25 cellular contexts compared by ENCODE assay signal in the genomic region with DNA sequence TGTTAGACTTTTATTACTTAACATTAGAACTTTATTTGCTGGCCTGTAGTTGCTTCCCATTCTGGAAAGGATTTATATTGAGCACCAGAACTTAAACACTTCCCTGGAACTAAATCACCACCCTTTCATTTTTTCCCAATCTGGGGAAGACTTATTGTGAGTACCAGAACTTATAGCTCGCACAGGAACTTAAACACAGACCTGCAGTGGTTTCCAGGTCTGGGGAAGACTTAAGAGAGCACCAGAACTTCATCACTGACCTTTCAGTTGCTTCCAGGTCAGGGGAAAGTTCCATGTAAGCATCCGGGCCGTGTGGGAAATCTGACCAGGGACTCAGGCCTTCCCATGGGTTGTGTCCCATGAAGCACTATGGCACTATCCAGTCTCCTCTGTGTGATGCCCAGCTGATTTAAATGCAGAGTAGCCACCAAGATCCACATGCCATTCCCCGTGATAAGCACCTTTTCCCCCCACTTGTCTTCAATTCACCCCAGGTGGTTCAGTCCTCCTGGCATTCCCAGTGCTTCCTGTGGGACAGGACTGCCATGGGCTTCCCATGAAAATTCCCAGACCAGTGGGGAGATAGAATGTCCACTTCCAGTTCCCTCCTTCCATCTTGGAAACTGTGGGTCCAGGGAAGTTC. TPM values are rescaled to one million over a fixed set of nuclear protein-coding genes. Genes with fewer than 3 reads are reported as not detected.
DNase-seq lines count a peak whose midpoint lies in the region; ATAC-seq and TF ChIP-seq lines count a peak whose summit lies in the region.
"Had no signal": no experiment of that assay in that cellular context is flagged by ENCODE, and none has a peak within 500 bp of the region (broad histone marks: within the 10 kb centered on the region; RNA-seq: fewer than 3 reads in every experiment).

No MANE protein-coding gene starts in this region.

- peak; percentile 8 for DNase-seq in NCI-H82 (lab: John Stamatoyannopoulos, UW)
- no peak for DNase-seq in NCI-H82 treated with DMSO at 0.1 percent for 48 hours (lab: John Stamatoyannopoulos, UW; ENCODE audit: unreplicated experiment)
- DNase-seq in IMR-90: peak; percentile 21
- peak; percentile 56 to 66 for DNase-seq in SJCRH30
- no peak for DNase-seq in neuronal stem cell (ENCODE audit: low spot score)
- no peak for DNase-seq in prostate gland (ENCODE audit: low spot score)
- DNase-seq in stimulated activated naive CD8-positive, alpha-beta T cell treated with anti-CD3 and anti-CD28 coated beads, Interleukin-15, Interleukin-2, amounts not matched to agents 100 U/mL and 50 U/mL, for 24 hours: no peak
- DNase-seq: activated CD4-positive, alpha-beta T cell treated with anti-CD3 and anti-CD28 coated beads for 4 hours; activated naive CD4-positive, alpha-beta T cell; activated T-cell treated with anti-CD3 and anti-CD28 coated beads, Interleukin-2, amount 50 U/mL, for 4 hours; BE2C; cortex of kidney; DND-41; H9; left colon; mesenchymal stem cell; NCI-H1694 treated with DMSO at 0.1 percent for 48 hours; NCI-H526 treated with DMSO at 0.1 percent for 48 hours; SHP77; stimulated activated CD4-positive, alpha-beta T cell treated with anti-CD3 and anti-CD28 coated beads, Interleukin-4, amount 100 ng/mL, for 1 hour; stimulated activated naive CD4-positive, alpha-beta T cell had no signal

- H3K9me3 ChIP-seq in IMR-90 (ENCODE audit: control insufficient read depth, insufficient read depth, low read length) (peaks cover 3% of the 10 kb centered on the region; the same call in 1 of the 2 replicates), SJCRH30 (replicated peaks) (no peaks in the 10 kb centered on the region), neuronal stem cell (replicated peaks in 1 of 2; ENCODE audit: control insufficient read depth in 2 of 2, insufficient read depth in 1 of 2, low read depth in 1 of 2, low read length in 2 of 2) (peaks cover 0 to 4% of the 10 kb centered on the region in 2 donors), prostate gland (no peaks in the 10 kb centered on the region)
- H3K9me3 ChIP-seq: BE2C had no signal

- H2AK5ac ChIP-seq in IMR-90 (ENCODE audit: low read depth, low read length) (no peak overlapping the region), neuronal stem cell (ENCODE audit: low read depth, low read length) (no peak overlapping the region)

- H3K4me1 ChIP-seq in IMR-90 (ENCODE audit: control insufficient read depth, insufficient read depth, low read length): no peaks in the 10 kb centered on the region
- no peaks in the 10 kb centered on the region for H3K4me1 ChIP-seq in SJCRH30
- no peaks in the 10 kb centered on the region for H3K4me1 ChIP-seq in neuronal stem cell (ENCODE audit: control insufficient read depth in 2 of 2, insufficient read depth in 1 of 2, low read depth in 1 of 2, low read length in 2 of 2)
- no peaks in the 10 kb centered on the region for H3K4me1 ChIP-seq in prostate gland (replicated peaks)
- H3K4me1 ChIP-seq: BE2C had no signal

- BruUV-seq in IMR-90 (replicated peaks; lab: Mats Ljungman, UMichigan): no TSS peak

- H4K8ac ChIP-seq in IMR-90 (ENCODE audit: low read depth in 2 of 2, low read length in 2 of 2) (no peak overlapping the region), neuronal stem cell (ENCODE audit: low read depth, low read length) (no peak overlapping the region)

- no peak overlapping the region for H3K14ac ChIP-seq in IMR-90 (replicated peaks; ENCODE audit: low read depth, low read length)
- H3K14ac ChIP-seq in neuronal stem cell (ENCODE audit: low read length): no peak overlapping the region

- no CpG with 5 or more reads among the region's 4 CpGs for WGBS in IMR-90 (ENCODE audit: extremely low coverage in 2 of 2, insufficient read length in 1 of 2), 2 experiments
- no CpG with 5 or more reads among the region's 4 CpGs for WGBS in neuronal stem cell (ENCODE audit: extremely low coverage in 2 of 2, insufficient read length in 2 of 2, insufficient replicate concordance in 1 of 2), 2 donors
- WGBS in prostate gland: 91% methylated on average over 4 of the region's 4 CpGs

- H3K9ac ChIP-seq in IMR-90 (ENCODE audit: low read depth, low read length) (no peak overlapping the region), neuronal stem cell (ENCODE audit: low read depth, low read length, poor library complexity) (no peak overlapping the region)

- H3K4ac ChIP-seq in IMR-90 (ENCODE audit: low read depth, low read length): no peak overlapping the region
- no peak overlapping the region for H3K4ac ChIP-seq in neuronal stem cell (ENCODE audit: low read length)

- H3K18ac ChIP-seq in IMR-90 (ENCODE audit: low read depth, low read length) (no peak overlapping the region), neuronal stem cell (ENCODE audit: low read length) (no peak overlapping the region)

- no peak overlapping the region for H2BK120ac ChIP-seq in IMR-90 (ENCODE audit: low read depth, low read length)
- no peak overlapping the region for H2BK120ac ChIP-seq in neuronal stem cell (ENCODE audit: low read depth, low read length)

- POLR2A ChIA-PET in IMR-90 (lab: Charles Lee; ENCODE audit: unreplicated experiment): no interaction called here

- in situ Hi-C loops in IMR-90 (cut with MboI; ENCODE audit: low sequenced_read_pairs): no loop called here

- H2BK20ac ChIP-seq in IMR-90 (ENCODE audit: low read depth, low read length): no peak overlapping the region

- H3K27me3 ChIP-seq in IMR-90 (ENCODE audit: control insufficient read depth, insufficient read depth, low read length) (no peaks in the 10 kb centered on the region; the same call in 1 of the 2 replicates), SJCRH30 (no peaks in the 10 kb centered on the region), neuronal stem cell (ENCODE audit: control insufficient read depth in 3 of 3, insufficient read depth in 3 of 3, low read depth in 1 of 3, low read length in 3 of 3) (no peaks in the 10 kb centered on the region), prostate gland (replicated peaks; ENCODE audit: insufficient read depth) (no peaks in the 10 kb centered on the region)
- H3K27me3 ChIP-seq: BE2C had no signal

- H3K36me3 ChIP-seq in IMR-90 (ENCODE audit: control insufficient read depth, insufficient read depth, low read length) (no peaks in the 10 kb centered on the region), SJCRH30 (no peaks in the 10 kb centered on the region), neuronal stem cell (replicated peaks in 1 of 2; ENCODE audit: control insufficient read depth in 2 of 2, insufficient read depth in 2 of 2, low read length in 2 of 2) (no peaks in the 10 kb centered on the region), prostate gland (no peaks in the 10 kb centered on the region)
- H3K36me3 ChIP-seq: BE2C had no signal

- no peak overlapping the region for H3K56ac ChIP-seq in IMR-90 (ENCODE audit: extremely low read depth, insufficient read depth, low read length)

- dilution Hi-C loops in IMR-90 (cut with HindIII; ENCODE audit: low sequenced_read_pairs, unreplicated experiment): no loop called here

- H2AFZ ChIP-seq in IMR-90 (replicated peaks; ENCODE audit: low read length, poor library complexity) (no peak overlapping the region), neuronal stem cell (ENCODE audit: low read length) (peak overlapping the region; percentile 49)

- H2AK9ac ChIP-seq in IMR-90 (replicated peaks; ENCODE audit: low read depth, low read length, poor library complexity): no peak overlapping the region

- no peaks in the 10 kb centered on the region for H3K9me1 ChIP-seq in IMR-90 (ENCODE audit: insufficient read depth, low read length)

- no peak for TF ChIP-seq POLR2A in IMR-90 (IDR thresholded peaks at IDR 0.05; ENCODE audit: low read depth, low read length)
- no peak for TF ChIP-seq POLR2A in prostate gland (IDR thresholded peaks at IDR 0.05)

- H3K4me2 ChIP-seq in IMR-90 (ENCODE audit: low read depth, low read length): no peak overlapping the region
- H3K4me2 ChIP-seq in neuronal stem cell (ENCODE audit: insufficient read depth, low read length, poor library complexity, severe bottlenecking): no peak overlapping the region

- H3K27ac ChIP-seq in IMR-90 (ENCODE audit: insufficient read depth, low read length) (no peak overlapping the region), SJCRH30 (peak overlapping the region; percentile 68), neuronal stem cell (replicated peaks; ENCODE audit: low read length) (no peak overlapping the region), prostate gland (no peak overlapping the region)

- H4K20me1 ChIP-seq in IMR-90 (ENCODE audit: insufficient read depth, low read length): no peaks in the 10 kb centered on the region

- no peak overlapping the region for H4K91ac ChIP-seq in IMR-90 (ENCODE audit: insufficient read depth, low read depth, low read length)
- no peak overlapping the region for H4K91ac ChIP-seq in neuronal stem cell (ENCODE audit: low read depth, low read length, poor library complexity)

- H2BK15ac ChIP-seq in IMR-90 (ENCODE audit: low read depth, low read length): no peak overlapping the region
- H2BK15ac ChIP-seq in neuronal stem cell (ENCODE audit: low read length): no peak overlapping the region

- intact Hi-C loops in IMR-90 (cut with micrococcal nuclease) (no loop called here), prostate gland (cut with DNase I) (no loop called here)

- H3K4me3 ChIP-seq in IMR-90 (ENCODE audit: insufficient read depth, low read depth, low read length) (no peak overlapping the region), SJCRH30 (peak overlapping the region; percentile 49), neuronal stem cell (ENCODE audit: low read length in 2 of 2) (peak overlapping the region in 1 of 2 donors; percentile 41), prostate gland (no peak overlapping the region)

- no peak for TF ChIP-seq CTCF in IMR-90 (conservative IDR thresholded peaks at IDR 0.05; ENCODE audit: low read depth, low read length)
- no peak for TF ChIP-seq CTCF in prostate gland (IDR thresholded peaks at IDR 0.05)

- H2BK12ac ChIP-seq in neuronal stem cell (ENCODE audit: low read length): no peak overlapping the region

- no peak for TF ChIP-seq RAD21 in IMR-90 (IDR thresholded peaks at IDR 0.05; ENCODE audit: low read length)

- CTCF ChIA-PET in IMR-90 (lab: Yijun Ruan, JAX): no interaction called here

- H3K23ac ChIP-seq in IMR-90 (ENCODE audit: low read depth, low read length) (no peak overlapping the region), neuronal stem cell (ENCODE audit: low read depth, low read length, poor library complexity) (no peak overlapping the region)

- H4K5ac ChIP-seq in IMR-90 (ENCODE audit: low read depth, low read length): no peak overlapping the region

- ATAC-seq in IMR-90 (ENCODE audit: low read depth) (no peak), HG03520 (IDR thresholded peaks at IDR 0.05; ENCODE audit: unreplicated experiment) (no peak)
- ATAC-seq in stimulated activated naive CD8-positive, alpha-beta T cell treated with anti-CD3 and anti-CD28 coated beads, Interleukin-15, Interleukin-2, amounts not matched to agents 100 U/mL and 50 U/mL, for 24 hours: no peak
- ATAC-seq: activated T-cell treated with anti-CD3 and anti-CD28 coated beads, Interleukin-2, amount 50 U/mL, for 4 hours; left colon had no signal

- H3K79me1 ChIP-seq in IMR-90 (ENCODE audit: low read depth in 1 of 2, low read length in 2 of 2) (no peaks in the 10 kb centered on the region), neuronal stem cell (ENCODE audit: low read depth, low read length) (no peaks in the 10 kb centered on the region)

- H2BK5ac ChIP-seq in IMR-90 (ENCODE audit: low read depth, low read length, poor library complexity, severe bottlenecking) (no peak overlapping the region), neuronal stem cell (ENCODE audit: low read length) (no peak overlapping the region)

RNA-seq across cellular contexts. Expression of gene C4BPA, which starts 48.9 kb away (rescaled TPM):
- not detected in 2 replicates for total RNA-seq in IMR-90 (2012; rRNA removed)
- not detected in 2 replicates for polyA plus RNA-seq in IMR-90 (2012; rRNA removed)
- polyA plus RNA-seq in IMR-90 (2012; cell fraction: cytosol; rRNA removed): not detected in 2 replicates
- polyA plus RNA-seq in IMR-90 (2012; cell fraction: nucleus; rRNA removed; ENCODE audit: low replicate concordance): not detected in 2 replicates
- total RNA-seq in SJCRH30 (2014; rRNA removed; shearing (Covaris generic)): 0.05 and 0.06 TPM in 2 replicates
- not detected for polyA plus RNA-seq in neuronal stem cell (2013, experiment 1 of 2)
- polyA plus RNA-seq in neuronal stem cell (2013, experiment 2 of 2): not detected
- not detected for total RNA-seq in prostate gland
- total RNA-seq: activated CD8-positive, alpha-beta memory T cell treated with anti-CD3 and anti-CD28 coated beads for 36 hours; H9; myocyte; T-helper 1 cell treated with Interleukin-12 subunit alpha and Interleukin-12 subunit beta and Interleukin-4 antibody, amounts not matched to agents 30 ng/mL and 1 ng/mL, for 36 hours had no signal

Comparison
In these comparisons a context has a peak if more than half of its experiments do, and no peak if none do; other contexts are left out.
1. DNase-seq: peak in NCI-H82 (single experiment), IMR-90 (single experiment) and SJCRH30 (2 of 2); none in NCI-H82 treated with DMSO at 0.1 percent for 48 hours (single experiment), neuronal stem cell (single experiment), prostate gland (single experiment) and stimulated activated naive CD8-positive, alpha-beta T cell treated with anti-CD3 and anti-CD28 coated beads, Interleukin-15, Interleukin-2, amounts not matched to agents 100 U/mL and 50 U/mL, for 24 hours (single experiment).